Comparison of ENCODE assay signal across 23 cellular contexts in genomic region chr1:44610527-44611148, GRCh38.
"Had no signal": no experiment of that assay in that cellular context is flagged by ENCODE, and none has a peak within 500 bp of the region (broad histone marks: within the 10 kb centered on the region; RNA-seq: fewer than 3 reads in every experiment).

No MANE protein-coding gene starts in this region.

- H3K36me3 ChIP-seq: left ventricle myocardium inferior, neutrophil, pancreas, tibial artery had no signal

- H3K27ac ChIP-seq: foreskin keratinocyte, left ventricle myocardium inferior, neutrophil, pancreas, psoas muscle, tibial artery, VCaP had no signal

- DNase-seq: activated CD4-positive, alpha-beta T cell treated with anti-CD3 and anti-CD28 coated beads, Interleukin-2, amount 50 U/mL, for 1 hour; activated CD4-positive, CD25-positive, alpha-beta regulatory T cell treated with anti-CD3 and anti-CD28 coated beads, Interleukin-2, amount 50 U/mL, for 72 hours; activated CD8-positive, alpha-beta T cell treated with anti-CD3 and anti-CD28 coated beads, Interleukin-2, amount 10 ng/mL, durations not matched to agents 7 days and 5 days; activated T-cell treated with anti-CD3 and anti-CD28 coated beads, Interleukin-2, amount 50 U/mL, for 1 hour; caudate nucleus; dermis blood vessel endothelial cell; effector memory CD4-positive, alpha-beta T cell; foreskin keratinocyte; immature natural killer cell; left ventricle myocardium inferior; naive thymus-derived CD8-positive, alpha-beta T cell; pancreas; right cardiac atrium; stimulated activated CD4-positive, alpha-beta T cell treated with anti-CD3 and anti-CD28 coated beads, Interleukin-1b, Interleukin-23, amount 100 ng/mL, for 48 hours; T-helper 17 cell; tibial artery had no signal

- H3K9me3 Mint-ChIP-seq: activated naive CD4-positive, alpha-beta T cell treated with anti-CD3 and anti-CD28 coated beads, Interleukin-2, amount 50 U/mL, for 72 hours; brain; immature natural killer cell; naive thymus-derived CD8-positive, alpha-beta T cell; stimulated activated naive CD8-positive, alpha-beta T cell treated with anti-CD3 and anti-CD28 coated beads, Interleukin-15, Interleukin-2, amounts not matched to agents 100 ng/mL and 50 ng/mL, for 24 hours had no signal

- H3K4me1 Mint-ChIP-seq: immature natural killer cell; naive thymus-derived CD8-positive, alpha-beta T cell had no signal

- H3K27ac Mint-ChIP-seq: activated CD8-positive, alpha-beta T cell treated with anti-CD3 and anti-CD28 coated beads, Interleukin-2, amount 10 ng/mL, durations not matched to agents 7 days and 5 days; activated naive CD4-positive, alpha-beta T cell treated with anti-CD3 and anti-CD28 coated beads, Interleukin-2, amount 50 U/mL, for 72 hours; brain; immature natural killer cell; stimulated activated naive CD8-positive, alpha-beta T cell treated with anti-CD3 and anti-CD28 coated beads, Interleukin-15, Interleukin-2, amounts not matched to agents 100 ng/mL and 50 ng/mL, for 24 hours; T-helper 17 cell had no signal

- FAIRE-seq: pancreas, urothelium cell line had no signal

- ATAC-seq: activated CD8-positive, alpha-beta T cell treated with anti-CD3 and anti-CD28 coated beads, Interleukin-2, amount 10 ng/mL, durations not matched to agents 7 days and 5 days; activated naive CD4-positive, alpha-beta T cell treated with anti-CD3 and anti-CD28 coated beads, Interleukin-2, amount 50 U/mL, for 72 hours; foreskin keratinocyte; naive thymus-derived CD8-positive, alpha-beta T cell; pancreas; T-helper 17 cell had no signal

- H3K4me1 ChIP-seq: left ventricle myocardium inferior, pancreas, psoas muscle, tibial artery had no signal

- H3K36me3 Mint-ChIP-seq: activated naive CD4-positive, alpha-beta T cell treated with anti-CD3 and anti-CD28 coated beads, Interleukin-2, amount 50 U/mL, for 72 hours; brain; immature natural killer cell; naive thymus-derived CD8-positive, alpha-beta T cell had no signal

- H3K9me3 ChIP-seq: left ventricle myocardium inferior, neutrophil, pancreas, psoas muscle, tibial artery had no signal

- H3K4me3 Mint-ChIP-seq: activated CD8-positive, alpha-beta T cell treated with anti-CD3 and anti-CD28 coated beads, Interleukin-2, amount 10 ng/mL, durations not matched to agents 7 days and 5 days; brain; immature natural killer cell; naive thymus-derived CD8-positive, alpha-beta T cell; stimulated activated naive CD8-positive, alpha-beta T cell treated with anti-CD3 and anti-CD28 coated beads, Interleukin-15, Interleukin-2, amounts not matched to agents 100 ng/mL and 50 ng/mL, for 24 hours; T-helper 17 cell had no signal

- H3K27me3 ChIP-seq: foreskin keratinocyte, neutrophil, pancreas had no signal

- H3K4me3 ChIP-seq: left ventricle myocardium inferior, pancreas, psoas muscle, tibial artery had no signal

- H3K27me3 Mint-ChIP-seq: stimulated activated naive CD8-positive, alpha-beta T cell treated with anti-CD3 and anti-CD28 coated beads, Interleukin-15, Interleukin-2, amounts not matched to agents 100 ng/mL and 50 ng/mL, for 24 hours had no signal
